In genomic region chr2:60963176-60963575, GRCh38 we compare ENCODE assay signal across 25 cellular contexts.
"Had no signal": no experiment of that assay in that cellular context is flagged by ENCODE, and none has a peak within 500 bp of the region (broad histone marks: within the 10 kb centered on the region; RNA-seq: fewer than 3 reads in every experiment).

No MANE protein-coding gene starts in this region.

- ATAC-seq: activated CD4-positive, CD25-positive, alpha-beta regulatory T cell treated with anti-CD3 and anti-CD28 coated beads, Interleukin-2, amount 50 U/mL, for 24 hours; esophagus mucosa; naive thymus-derived CD4-positive, alpha-beta T cell; right lobe of liver; stimulated activated naive CD8-positive, alpha-beta T cell treated with anti-CD3 and anti-CD28 coated beads, Interleukin-15, amount 100 ng/mL, for 72 hours; T-cell; upper lobe of right lung had no signal

- H3K27me3 Mint-ChIP-seq: activated CD4-positive, alpha-beta T cell treated with anti-CD3 and anti-CD28 coated beads, Interleukin-2, amount 10 ng/mL, durations not matched to agents 7 days and 5 days; central memory CD8-positive, alpha-beta T cell; naive thymus-derived CD4-positive, alpha-beta T cell; stimulated activated naive CD8-positive, alpha-beta T cell treated with anti-CD3 and anti-CD28 coated beads, Interleukin-15, amount 100 ng/mL, for 72 hours; T-cell had no signal

- H3K9ac ChIP-seq: parathyroid adenoma had no signal

- H3K27ac Mint-ChIP-seq: activated CD4-positive, alpha-beta T cell treated with anti-CD3 and anti-CD28 coated beads, Interleukin-2, amount 10 ng/mL, durations not matched to agents 7 days and 5 days had no signal

- H3K4me3 Mint-ChIP-seq: activated CD4-positive, alpha-beta T cell treated with anti-CD3 and anti-CD28 coated beads, Interleukin-2, amount 10 ng/mL, durations not matched to agents 7 days and 5 days; central memory CD8-positive, alpha-beta T cell; stimulated activated naive CD8-positive, alpha-beta T cell treated with anti-CD3 and anti-CD28 coated beads, Interleukin-15, amount 100 ng/mL, for 72 hours; T-cell had no signal

- H3K4me1 ChIP-seq: left ventricle myocardium inferior, parathyroid adenoma, right lobe of liver, upper lobe of right lung had no signal

- H3K79me2 ChIP-seq: parathyroid adenoma had no signal

- H3K27me3 ChIP-seq: brain microvascular endothelial cell, heart right ventricle, neutrophil, right lobe of liver, upper lobe of right lung had no signal

- H3K4me3 ChIP-seq: heart right ventricle, left ventricle myocardium inferior, right lobe of liver, upper lobe of right lung had no signal

- H2AFZ ChIP-seq: parathyroid adenoma had no signal

- H3K9me3 Mint-ChIP-seq: central memory CD8-positive, alpha-beta T cell; stimulated activated naive CD8-positive, alpha-beta T cell treated with anti-CD3 and anti-CD28 coated beads, Interleukin-15, amount 100 ng/mL, for 72 hours; T-cell had no signal

- H3K27ac ChIP-seq: brain microvascular endothelial cell, heart right ventricle, left ventricle myocardium inferior, neutrophil, parathyroid adenoma, right lobe of liver, upper lobe of right lung had no signal

- DNase-seq: activated CD4-positive, alpha-beta T cell treated with anti-CD3 and anti-CD28 coated beads, Interleukin-2, amount 10 ng/mL, durations not matched to agents 7 days and 5 days; activated CD8-positive, alpha-beta memory T cell treated with anti-CD3 and anti-CD28 coated beads for 24 hours; activated CD8-positive, alpha-beta memory T cell treated with anti-CD3 and anti-CD28 coated beads, Interleukin-2, amount 50 U/mL, for 48 hours; activated effector memory CD4-positive, alpha-beta T cell treated with anti-CD3 and anti-CD28 coated beads, Interleukin-2, amount 50 U/mL, for 16 hours; activated naive CD4-positive, alpha-beta T cell treated with anti-CD3 and anti-CD28 coated beads, Interleukin-2, amount 50 U/mL, for 16 hours; activated T-cell treated with anti-CD3 and anti-CD28 coated beads, Interleukin-2, amount 50 U/mL, for 48 hours; aorta; brain microvascular endothelial cell; effector CD4-positive, alpha-beta T cell; heart right ventricle; kidney glomerular epithelial cell; left ventricle myocardium inferior; naive thymus-derived CD4-positive, alpha-beta T cell; right lobe of liver; small intestine; stimulated activated CD4-positive, alpha-beta T cell treated with anti-CD3 and anti-CD28 coated beads, Interleukin-15, amount 100 ng/mL, for 24 hours; stimulated activated CD4-positive, alpha-beta T cell treated with anti-CD3 and anti-CD28 coated beads, Interleukin-2, amount 100 ng/mL, for 48 hours; stimulated activated naive CD8-positive, alpha-beta T cell treated with anti-CD3 and anti-CD28 coated beads, Interleukin-15, amount 100 ng/mL, for 72 hours; T-cell; upper lobe of right lung had no signal
